ENCODE assay signal across 1 cellular context in genomic region chr16:11283820-11284248, GRCh38.
A peak's percentile ranks its signal among the peaks of the same experiment; 100 is the strongest.
TF ChIP-seq lines count a peak whose summit lies in the region.

No MANE protein-coding gene starts in this region.

TF ChIP-seq in HepG2, 621 proteins besides CTCF, POLR2A, EP300 and RAD21 (continued from another document and continues in another):
- no peak for TF ChIP-seq BCL3 (CRISPR knock-in tag; IDR thresholded peaks at IDR 0.05)
- TF ChIP-seq RARA (CRISPR knock-in tag; IDR thresholded peaks at IDR 0.05) = peak; percentile 41
- peak; percentile 67 for TF ChIP-seq MIXL1 (CRISPR knock-in tag; IDR thresholded peaks at IDR 0.05)
- TF ChIP-seq ZNF784 (CRISPR knock-in tag; IDR thresholded peaks at IDR 0.05; ENCODE audit: borderline replicate concordance) = no peak
- TF ChIP-seq SAP130 (CRISPR knock-in tag; IDR thresholded peaks at IDR 0.05; ENCODE audit: low read depth) = peak; percentile 45; the same call in 1 of the 2 replicates
- 0 out of 2 replicates have a peak, but pooled peaks have one; percentile 27 for TF ChIP-seq NFATC3 (CRISPR knock-in tag; IDR thresholded peaks at IDR 0.05)
- no peak for TF ChIP-seq TBX3 (IDR thresholded peaks at IDR 0.05; ENCODE audit: borderline replicate concordance)
- TF ChIP-seq, protein P1, sequence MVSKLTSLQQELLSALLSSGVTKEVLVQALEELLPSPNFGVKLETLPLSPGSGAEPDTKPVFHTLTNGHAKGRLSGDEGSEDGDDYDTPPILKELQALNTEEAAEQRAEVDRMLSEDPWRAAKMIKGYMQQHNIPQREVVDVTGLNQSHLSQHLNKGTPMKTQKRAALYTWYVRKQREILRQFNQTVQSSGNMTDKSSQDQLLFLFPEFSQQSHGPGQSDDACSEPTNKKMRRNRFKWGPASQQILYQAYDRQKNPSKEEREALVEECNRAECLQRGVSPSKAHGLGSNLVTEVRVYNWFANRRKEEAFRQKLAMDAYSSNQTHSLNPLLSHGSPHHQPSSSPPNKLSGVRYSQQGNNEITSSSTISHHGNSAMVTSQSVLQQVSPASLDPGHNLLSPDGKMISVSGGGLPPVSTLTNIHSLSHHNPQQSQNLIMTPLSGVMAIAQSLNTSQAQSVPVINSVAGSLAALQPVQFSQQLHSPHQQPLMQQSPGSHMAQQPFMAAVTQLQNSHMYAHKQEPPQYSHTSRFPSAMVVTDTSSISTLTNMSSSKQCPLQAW (CRISPR knock-in tag; IDR thresholded peaks at IDR 0.05) = peak; percentile 84; the same call in 1 of the 2 replicates
- TF ChIP-seq NCOA1 (CRISPR knock-in tag; IDR thresholded peaks at IDR 0.05) = no peak
- TF ChIP-seq, protein P2, sequence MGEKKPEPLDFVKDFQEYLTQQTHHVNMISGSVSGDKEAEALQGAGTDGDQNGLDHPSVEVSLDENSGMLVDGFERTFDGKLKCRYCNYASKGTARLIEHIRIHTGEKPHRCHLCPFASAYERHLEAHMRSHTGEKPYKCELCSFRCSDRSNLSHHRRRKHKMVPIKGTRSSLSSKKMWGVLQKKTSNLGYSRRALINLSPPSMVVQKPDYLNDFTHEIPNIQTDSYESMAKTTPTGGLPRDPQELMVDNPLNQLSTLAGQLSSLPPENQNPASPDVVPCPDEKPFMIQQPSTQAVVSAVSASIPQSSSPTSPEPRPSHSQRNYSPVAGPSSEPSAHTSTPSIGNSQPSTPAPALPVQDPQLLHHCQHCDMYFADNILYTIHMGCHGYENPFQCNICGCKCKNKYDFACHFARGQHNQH (CRISPR knock-in tag; IDR thresholded peaks at IDR 0.05) = no peak
- TF ChIP-seq, protein P3, sequence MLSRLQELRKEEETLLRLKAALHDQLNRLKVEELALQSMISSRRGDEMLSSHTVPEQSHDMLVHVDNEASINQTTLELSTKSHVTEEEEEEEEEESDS (CRISPR knock-in tag; IDR thresholded peaks at IDR 0.05; ENCODE audit: borderline replicate concordance) = no peak
- TF ChIP-seq FOXO1 (CRISPR knock-in tag; IDR thresholded peaks at IDR 0.05) = peak; percentile 29; the same call in 1 of the 2 replicates
- no peak for TF ChIP-seq IKZF1 (IDR thresholded peaks at IDR 0.05)
- TF ChIP-seq, protein P4, sequence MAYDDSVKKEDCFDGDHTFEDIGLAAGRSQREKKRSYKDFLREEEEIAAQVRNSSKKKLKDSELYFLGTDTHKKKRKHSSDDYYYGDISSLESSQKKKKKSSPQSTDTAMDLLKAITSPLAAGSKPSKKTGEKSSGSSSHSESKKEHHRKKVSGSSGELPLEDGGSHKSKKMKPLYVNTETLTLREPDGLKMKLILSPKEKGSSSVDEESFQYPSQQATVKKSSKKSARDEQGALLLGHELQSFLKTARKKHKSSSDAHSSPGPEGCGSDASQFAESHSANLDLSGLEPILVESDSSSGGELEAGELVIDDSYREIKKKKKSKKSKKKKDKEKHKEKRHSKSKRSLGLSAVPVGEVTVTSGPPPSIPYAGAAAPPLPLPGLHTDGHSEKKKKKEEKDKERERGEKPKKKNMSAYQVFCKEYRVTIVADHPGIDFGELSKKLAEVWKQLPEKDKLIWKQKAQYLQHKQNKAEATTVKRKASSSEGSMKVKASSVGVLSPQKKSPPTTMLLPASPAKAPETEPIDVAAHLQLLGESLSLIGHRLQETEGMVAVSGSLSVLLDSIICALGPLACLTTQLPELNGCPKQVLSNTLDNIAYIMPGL (CRISPR knock-in tag; IDR thresholded peaks at IDR 0.05; ENCODE audit: borderline replicate concordance in 1 of 2, low read depth in 1 of 2) = peak in 1 of 2 experiments; percentile 55; a peak in 1 of 4 replicates
- TF ChIP-seq ZNF260 (CRISPR knock-in tag; IDR thresholded peaks at IDR 0.05; ENCODE audit: borderline replicate concordance, low read depth) = no peak
- TF ChIP-seq ZNF747 (CRISPR knock-in tag; IDR thresholded peaks at IDR 0.05; ENCODE audit: borderline replicate concordance) = no peak; the same call in 1 of the 2 replicates
- no peak for TF ChIP-seq ZNF670 (CRISPR knock-in tag; IDR thresholded peaks at IDR 0.05; ENCODE audit: borderline replicate concordance)
- TF ChIP-seq ZNF775 (CRISPR knock-in tag; IDR thresholded peaks at IDR 0.05; ENCODE audit: borderline replicate concordance) = no peak
- TF ChIP-seq CEBPG (CRISPR knock-in tag; IDR thresholded peaks at IDR 0.05) = peak; percentile 94
- 0 out of 2 replicates have a peak, but pooled peaks have one; percentile 30 for TF ChIP-seq ZNF12 (CRISPR knock-in tag; IDR thresholded peaks at IDR 0.05)
- no peak for TF ChIP-seq CSRNP2 (CRISPR knock-in tag; conservative IDR thresholded peaks at IDR 0.05; ENCODE audit: low read depth)
- no peak for TF ChIP-seq ATRX (CRISPR knock-in tag; IDR thresholded peaks at IDR 0.05; ENCODE audit: borderline replicate concordance)
- no peak for TF ChIP-seq BORCS8-MEF2B (CRISPR knock-in tag; IDR thresholded peaks at IDR 0.05)
- peak; percentile 41; the same call in 1 of the 2 replicates for TF ChIP-seq ZNF891 (CRISPR knock-in tag; IDR thresholded peaks at IDR 0.05)
- TF ChIP-seq TAF1 (CRISPR knock-in tag; IDR thresholded peaks at IDR 0.05) = no peak
- no peak for TF ChIP-seq PHF5A (CRISPR knock-in tag; IDR thresholded peaks at IDR 0.05; ENCODE audit: low read depth, unreplicated experiment)
- no peak for TF ChIP-seq FOSL2 (CRISPR knock-in tag; IDR thresholded peaks at IDR 0.05)
- TF ChIP-seq, protein P5, sequence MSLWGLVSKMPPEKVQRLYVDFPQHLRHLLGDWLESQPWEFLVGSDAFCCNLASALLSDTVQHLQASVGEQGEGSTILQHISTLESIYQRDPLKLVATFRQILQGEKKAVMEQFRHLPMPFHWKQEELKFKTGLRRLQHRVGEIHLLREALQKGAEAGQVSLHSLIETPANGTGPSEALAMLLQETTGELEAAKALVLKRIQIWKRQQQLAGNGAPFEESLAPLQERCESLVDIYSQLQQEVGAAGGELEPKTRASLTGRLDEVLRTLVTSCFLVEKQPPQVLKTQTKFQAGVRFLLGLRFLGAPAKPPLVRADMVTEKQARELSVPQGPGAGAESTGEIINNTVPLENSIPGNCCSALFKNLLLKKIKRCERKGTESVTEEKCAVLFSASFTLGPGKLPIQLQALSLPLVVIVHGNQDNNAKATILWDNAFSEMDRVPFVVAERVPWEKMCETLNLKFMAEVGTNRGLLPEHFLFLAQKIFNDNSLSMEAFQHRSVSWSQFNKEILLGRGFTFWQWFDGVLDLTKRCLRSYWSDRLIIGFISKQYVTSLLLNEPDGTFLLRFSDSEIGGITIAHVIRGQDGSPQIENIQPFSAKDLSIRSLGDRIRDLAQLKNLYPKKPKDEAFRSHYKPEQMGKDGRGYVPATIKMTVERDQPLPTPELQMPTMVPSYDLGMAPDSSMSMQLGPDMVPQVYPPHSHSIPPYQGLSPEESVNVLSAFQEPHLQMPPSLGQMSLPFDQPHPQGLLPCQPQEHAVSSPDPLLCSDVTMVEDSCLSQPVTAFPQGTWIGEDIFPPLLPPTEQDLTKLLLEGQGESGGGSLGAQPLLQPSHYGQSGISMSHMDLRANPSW (CRISPR knock-in tag; IDR thresholded peaks at IDR 0.05; ENCODE audit: borderline replicate concordance) = no peak
- no peak for TF ChIP-seq ZSCAN30 (CRISPR knock-in tag; IDR thresholded peaks at IDR 0.05)
- no peak for TF ChIP-seq STAG1 (CRISPR knock-in tag; IDR thresholded peaks at IDR 0.05)
- TF ChIP-seq FLYWCH1 (CRISPR knock-in tag; IDR thresholded peaks at IDR 0.05) = no peak
- TF ChIP-seq, protein P6, sequence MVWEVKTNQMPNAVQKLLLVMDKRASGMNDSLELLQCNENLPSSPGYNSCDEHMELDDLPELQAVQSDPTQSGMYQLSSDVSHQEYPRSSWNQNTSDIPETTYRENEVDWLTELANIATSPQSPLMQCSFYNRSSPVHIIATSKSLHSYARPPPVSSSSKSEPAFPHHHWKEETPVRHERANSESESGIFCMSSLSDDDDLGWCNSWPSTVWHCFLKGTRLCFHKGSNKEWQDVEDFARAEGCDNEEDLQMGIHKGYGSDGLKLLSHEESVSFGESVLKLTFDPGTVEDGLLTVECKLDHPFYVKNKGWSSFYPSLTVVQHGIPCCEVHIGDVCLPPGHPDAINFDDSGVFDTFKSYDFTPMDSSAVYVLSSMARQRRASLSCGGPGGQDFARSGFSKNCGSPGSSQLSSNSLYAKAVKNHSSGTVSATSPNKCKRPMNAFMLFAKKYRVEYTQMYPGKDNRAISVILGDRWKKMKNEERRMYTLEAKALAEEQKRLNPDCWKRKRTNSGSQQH (CRISPR knock-in tag; IDR thresholded peaks at IDR 0.05; ENCODE audit: low read depth) = 0 out of 2 replicates have a peak, but pooled peaks have one; percentile 17
- no peak for TF ChIP-seq SMAD9 (CRISPR knock-in tag; IDR thresholded peaks at IDR 0.05)
- no peak for TF ChIP-seq GABPA (IDR thresholded peaks at IDR 0.05; ENCODE audit: low read depth, low read length)
- TF ChIP-seq GABPA (CRISPR knock-in tag; IDR thresholded peaks at IDR 0.05; ENCODE audit: low read depth) = no peak
- no peak for TF ChIP-seq ZNF44 (CRISPR knock-in tag; IDR thresholded peaks at IDR 0.05)
- TF ChIP-seq TP53 (CRISPR knock-in tag; conservative IDR thresholded peaks at IDR 0.05) = no peak
- TF ChIP-seq PRDM4 (CRISPR knock-in tag; IDR thresholded peaks at IDR 0.05; ENCODE audit: borderline replicate concordance) = no peak
- no peak for TF ChIP-seq TMF1 (CRISPR knock-in tag; IDR thresholded peaks at IDR 0.05; ENCODE audit: low read depth)
- 0 out of 2 replicates have a peak, but pooled peaks have one; percentile 27 for TF ChIP-seq ZNF792 (CRISPR knock-in tag; IDR thresholded peaks at IDR 0.05)
- peak; percentile 35; the same call in 1 of the 2 replicates for TF ChIP-seq HOXA3 (CRISPR knock-in tag; IDR thresholded peaks at IDR 0.05)
- TF ChIP-seq PAXIP1 (CRISPR knock-in tag; conservative IDR thresholded peaks at IDR 0.05) = 0 out of 2 replicates have a peak, but pooled peaks have one; percentile 26
- no peak for TF ChIP-seq MAFF (IDR thresholded peaks at IDR 0.05; ENCODE audit: low read depth, low read length)
- no peak for TF ChIP-seq TOE1 (CRISPR knock-in tag; IDR thresholded peaks at IDR 0.05)
